ENCODE assay signal across 1 cellular context in genomic region chr9:38363589-38363925, GRCh38.
TF ChIP-seq lines count a peak whose summit lies in the region.

No MANE protein-coding gene starts in this region.

TF ChIP-seq in SK-N-SH, 30 proteins besides CTCF, POLR2A, EP300 and RAD21 (continued from another document):
- no peak for TF ChIP-seq ZBTB33 (IDR thresholded peaks at IDR 0.05; ENCODE audit: borderline replicate concordance, low read depth)
- no peak for TF ChIP-seq GABPA (IDR thresholded peaks at IDR 0.05; ENCODE audit: low read depth)
- no peak for TF ChIP-seq EZH2phosphoT487 (IDR thresholded peaks at IDR 0.05; ENCODE audit: borderline replicate concordance, low read depth)
- no peak for TF ChIP-seq TEAD4 (IDR thresholded peaks at IDR 0.05; ENCODE audit: borderline replicate concordance, insufficient read depth)
- TF ChIP-seq GATA2 (CRISPR knock-in tag; IDR thresholded peaks at IDR 0.05) = no peak
- no peak for TF ChIP-seq MAX (IDR thresholded peaks at IDR 0.05; ENCODE audit: low read depth)
- TF ChIP-seq NRF1 (IDR thresholded peaks at IDR 0.05; ENCODE audit: low read depth, low read length) = no peak
- no peak for TF ChIP-seq MXI1 (IDR thresholded peaks at IDR 0.05; ENCODE audit: low read depth, low read length)
- TF ChIP-seq USF1 (IDR thresholded peaks at IDR 0.05; ENCODE audit: borderline replicate concordance, low read depth) = no peak
